ENCODE assay signal across 8 cellular contexts in the genomic region with DNA sequence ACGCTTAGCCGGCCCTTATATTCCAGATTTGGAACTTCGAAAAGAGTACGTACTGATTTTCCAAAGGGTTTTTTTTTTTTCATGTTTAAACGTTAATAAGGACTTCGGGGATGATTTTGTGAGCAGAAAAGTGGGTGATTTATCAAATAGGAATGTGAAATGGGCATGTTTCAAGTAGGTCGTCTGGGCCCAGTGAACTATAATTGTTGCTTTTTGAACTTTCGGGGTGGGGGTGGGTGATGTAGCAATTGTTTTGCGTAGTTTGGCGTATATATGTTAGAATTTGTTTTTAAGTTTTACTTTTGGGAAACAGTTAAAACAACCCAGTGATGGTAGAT. TPM values are rescaled to one million over a fixed set of nuclear protein-coding genes. Genes with fewer than 3 reads are reported as not detected.
DNase-seq lines count a peak whose midpoint lies in the region; ATAC-seq and TF ChIP-seq lines count a peak whose summit lies in the region.

No MANE protein-coding gene starts in this region.

- peak overlapping the region; percentile 100 for H3K27ac Mint-ChIP-seq in activated CD4-positive, alpha-beta memory T cell treated with anti-CD3 and anti-CD28 coated beads for 36 hours

- peaks cover 55% of the 10 kb centered on the region for H4K20me1 ChIP-seq in smooth muscle cell (ENCODE audit: low read depth)

- peak overlapping the region; percentile 93 for H3K27ac ChIP-seq in smooth muscle cell (ENCODE audit: low read depth)

- H3K4me2 ChIP-seq in smooth muscle cell = peak overlapping the region; percentile 92

- H3K9me3 Mint-ChIP-seq in activated CD4-positive, alpha-beta memory T cell treated with anti-CD3 and anti-CD28 coated beads for 36 hours = no peaks in the 10 kb centered on the region

- CTCF ChIA-PET in activated CD4-positive, alpha-beta memory T cell treated with anti-CD3 and anti-CD28 coated beads for 36 hours (lab: Charles Lee) = interaction anchor here (0.6 to 1.5 kb wide), 9 partner anchors 8 to 622 kb away, joined by 3 to 7 read pairs (median 3); no protein-coding TSS in a partner anchor

- H3K4me3 ChIP-seq in H7 (ENCODE audit: insufficient read depth, low read depth, low read length) (peak overlapping the region; percentile 95), smooth muscle cell (peak overlapping the region; percentile 94)

- WGBS in smooth muscle cell (ENCODE audit: low lambda C conversion rate) = under 1% methylated on average over 10 of the region's 10 CpGs

- H3K27me3 ChIP-seq in H7 (ENCODE audit: control insufficient read depth, insufficient read depth, low read length) (no peaks in the 10 kb centered on the region), smooth muscle cell (ENCODE audit: low read depth) (no peaks in the 10 kb centered on the region)

- DNase-seq in H7 = no peak
- no peak for DNase-seq in activated CD4-positive, alpha-beta memory T cell treated with anti-CD3 and anti-CD28 coated beads for 36 hours
- DNase-seq in hepatic stellate cell (ENCODE audit: low spot score) = peak; percentile 14
- DNase-seq in smooth muscle cell (lab: John Stamatoyannopoulos, UW; ENCODE audit: unreplicated experiment) = no peak
- DNase-seq in GOT3 (lab: John Stamatoyannopoulos, UW) = no peak
- no peak for DNase-seq in HT-29 (ENCODE audit: low spot score)

- H3K9ac ChIP-seq in smooth muscle cell (ENCODE audit: low read depth) = peak overlapping the region; percentile 98

- POLR2A ChIA-PET in activated CD4-positive, alpha-beta memory T cell treated with anti-CD3 and anti-CD28 coated beads for 36 hours (lab: Charles Lee) = interaction anchor here (0.7 to 2.1 kb wide), 9 partner anchors 15 to 623 kb away, joined by 3 to 11 read pairs (median 5); partner anchors contain the start of genes DDX21, DDX50, DNA2 and RUFY2

- intact Hi-C loops in activated CD4-positive, alpha-beta memory T cell treated with anti-CD3 and anti-CD28 coated beads for 36 hours (cut with micrococcal nuclease) = loop anchor here (2.0 to 5.0 kb wide), 5 partner anchors 74 to 624 kb away; partner anchors contain the start of genes CCAR1, DDX21, RUFY2 and SLC25A16

- H3K9me3 ChIP-seq in smooth muscle cell (replicated peaks; ENCODE audit: low read depth) = no peaks in the 10 kb centered on the region

- H3K36me3 ChIP-seq in H7 (replicated peaks; ENCODE audit: control insufficient read depth, insufficient read depth, low read length) = no peaks in the 10 kb centered on the region; the same call in 1 of the 2 replicates
- H3K36me3 ChIP-seq in smooth muscle cell (ENCODE audit: low read depth) = no peaks in the 10 kb centered on the region

- ATAC-seq in GM18511 (IDR thresholded peaks at IDR 0.05; ENCODE audit: unreplicated experiment) = no peak
- ATAC-seq in activated CD4-positive, CD25-positive, alpha-beta regulatory T cell treated with anti-CD3 and anti-CD28 coated beads, Interleukin-2, amount 50 U/mL, for 24 hours = no peak

- H3K4me1 Mint-ChIP-seq in activated CD4-positive, alpha-beta memory T cell treated with anti-CD3 and anti-CD28 coated beads for 36 hours (ENCODE audit: low read depth) = peaks cover 45% of the 10 kb centered on the region

- H3K27me3 Mint-ChIP-seq in activated CD4-positive, alpha-beta memory T cell treated with anti-CD3 and anti-CD28 coated beads for 36 hours = peaks cover 3% of the 10 kb centered on the region

- peaks cover 45% of the 10 kb centered on the region for H3K36me3 Mint-ChIP-seq in activated CD4-positive, alpha-beta memory T cell treated with anti-CD3 and anti-CD28 coated beads for 36 hours

- no peak for TF ChIP-seq CTCF in smooth muscle cell (IDR thresholded peaks at IDR 0.05; ENCODE audit: borderline replicate concordance, insufficient read depth, poor library complexity, severe bottlenecking)

- peaks cover 48% of the 10 kb centered on the region for H3K4me1 ChIP-seq in smooth muscle cell (ENCODE audit: low read depth)

- peaks cover 17% of the 10 kb centered on the region for H3F3A ChIP-seq in smooth muscle cell (ENCODE audit: low read depth)

- H2AFZ ChIP-seq in smooth muscle cell (ENCODE audit: low read depth) = no peak overlapping the region

- peak overlapping the region; percentile 100 for H3K4me3 Mint-ChIP-seq in activated CD4-positive, alpha-beta memory T cell treated with anti-CD3 and anti-CD28 coated beads for 36 hours

- H3K79me2 ChIP-seq in smooth muscle cell (ENCODE audit: low read depth) = peaks cover 61% of the 10 kb centered on the region

RNA-seq across cellular contexts. Expression of gene PBLD, which starts 0.3 kb away (rescaled TPM):
- total RNA-seq in H7 (2014; rRNA removed; shearing (Covaris generic)) = 1.4 and 3.4 TPM in 2 replicates
- 1 to 10 TPM; 1.2 to 1.3 TPM for total RNA-seq in activated CD4-positive, alpha-beta memory T cell treated with anti-CD3 and anti-CD28 coated beads for 36 hours
- 2.0 and 5.6 TPM in 2 replicates for total RNA-seq in smooth muscle cell
- polyA plus RNA-seq in smooth muscle cell = 2.3 and 4.5 TPM in 2 replicates
- 2.3 and 3.6 TPM in 2 replicates for total RNA-seq in HT-29 (2014; rRNA removed; shearing (Covaris generic))

RNA-seq across cellular contexts. Expression of gene HNRNPH3, which starts 1.2 kb away (rescaled TPM):
- 12.5 and 21.9 TPM in 2 replicates for total RNA-seq in H7 (2014; rRNA removed; shearing (Covaris generic))
- total RNA-seq in activated CD4-positive, alpha-beta memory T cell treated with anti-CD3 and anti-CD28 coated beads for 36 hours = 100 to 1,000 TPM; 140 to 144 TPM
- total RNA-seq in smooth muscle cell = 21.4 and 31.2 TPM in 2 replicates
- polyA plus RNA-seq in smooth muscle cell = 143 and 159 TPM in 2 replicates
- total RNA-seq in HT-29 (2014; rRNA removed; shearing (Covaris generic)) = 17.6 and 18.8 TPM in 2 replicates
